ENCODE assay signal across 2 cellular contexts in the genomic region with DNA sequence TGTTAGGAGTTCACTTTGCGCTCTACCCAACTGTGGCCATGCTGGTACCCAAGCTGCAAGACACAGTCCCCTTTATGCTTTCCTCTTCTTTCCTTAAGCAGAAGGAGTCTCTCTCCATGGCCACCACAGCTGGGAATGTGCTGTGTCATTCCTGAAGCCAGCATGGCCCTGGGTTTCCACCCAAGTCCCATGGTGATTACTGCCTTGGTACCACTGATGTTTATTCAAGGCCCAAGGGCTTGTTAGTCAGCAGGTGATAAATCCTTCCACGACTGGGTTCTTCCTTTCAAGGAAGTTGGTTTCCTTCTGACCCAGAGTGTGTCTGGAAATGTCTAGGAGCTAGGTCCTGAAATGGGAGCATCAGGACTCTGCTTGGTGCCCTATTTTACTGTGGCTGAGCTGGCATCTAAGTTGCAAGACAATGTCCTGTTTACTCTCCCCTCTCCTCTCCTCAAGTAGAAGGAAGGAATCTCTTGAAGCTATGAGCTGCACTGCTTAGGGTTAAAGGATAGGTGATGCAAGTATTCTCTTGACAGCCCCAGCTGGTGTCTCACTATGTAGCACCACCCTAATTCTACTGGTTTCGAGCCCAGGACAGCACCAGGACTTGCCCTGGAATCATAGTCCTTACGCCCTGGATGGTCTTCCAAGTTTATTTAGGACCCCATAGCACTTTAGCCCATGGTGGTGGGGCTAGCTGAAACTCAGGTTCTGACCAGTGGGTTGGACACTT.
TF ChIP-seq lines count a peak whose summit lies in the region.

No MANE protein-coding gene starts in this region.

TF ChIP-seq in A549, 52 proteins besides CTCF, POLR2A, EP300 and RAD21 (continued from another document):
- TF ChIP-seq, protein P1, sequence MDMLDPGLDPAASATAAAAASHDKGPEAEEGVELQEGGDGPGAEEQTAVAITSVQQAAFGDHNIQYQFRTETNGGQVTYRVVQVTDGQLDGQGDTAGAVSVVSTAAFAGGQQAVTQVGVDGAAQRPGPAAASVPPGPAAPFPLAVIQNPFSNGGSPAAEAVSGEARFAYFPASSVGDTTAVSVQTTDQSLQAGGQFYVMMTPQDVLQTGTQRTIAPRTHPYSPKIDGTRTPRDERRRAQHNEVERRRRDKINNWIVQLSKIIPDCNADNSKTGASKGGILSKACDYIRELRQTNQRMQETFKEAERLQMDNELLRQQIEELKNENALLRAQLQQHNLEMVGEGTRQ (IDR thresholded peaks at IDR 0.05) = no peak
- TF ChIP-seq NFE2L2 (conservative IDR thresholded peaks at IDR 0.05; ENCODE audit: low read length) = peak; percentile 38; the same call in 1 of the 2 replicates
- TF ChIP-seq ESRRA (IDR thresholded peaks at IDR 0.05; ENCODE audit: borderline replicate concordance, low read length) = no peak
TF ChIP-seq in A549: peak in this region for 2.

TF ChIP-seq in GM12891, 5 proteins besides CTCF, POLR2A, EP300 and RAD21 (continued from another document):
- TF ChIP-seq PAX5 (IDR thresholded peaks at IDR 0.05; ENCODE audit: insufficient read depth, low read length, severe bottlenecking) = no peak
TF ChIP-seq in GM12891: peak in this region for 0.
